32 cellular contexts compared by ENCODE assay signal in the genomic region with DNA sequence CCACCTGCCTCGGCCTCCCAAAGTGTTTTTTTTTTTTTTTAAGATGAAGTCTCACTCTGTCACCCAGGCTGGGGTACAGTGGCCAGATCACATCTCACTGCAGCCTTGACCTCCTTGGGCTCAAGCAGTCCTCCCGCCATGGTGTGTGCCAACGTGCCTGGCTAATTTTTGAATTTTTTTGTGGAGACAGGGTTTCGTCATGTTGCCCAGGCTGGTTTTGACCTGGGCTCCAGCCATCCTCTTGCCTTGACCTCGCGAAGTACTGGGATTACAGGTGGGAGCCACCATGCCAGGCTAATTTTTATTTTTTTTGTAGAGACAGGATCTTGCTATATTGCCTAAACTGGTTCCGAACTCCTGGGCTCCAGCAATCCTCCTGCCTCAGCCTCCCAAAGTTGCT. TPM values are rescaled to one million over a fixed set of nuclear protein-coding genes. Genes with fewer than 3 reads are reported as not detected.
"Had no signal": no experiment of that assay in that cellular context is flagged by ENCODE, and none has a peak within 500 bp of the region (broad histone marks: within the 10 kb centered on the region; RNA-seq: fewer than 3 reads in every experiment).

No MANE protein-coding gene starts in this region.

- H3K9me3 ChIP-seq: ovary, psoas muscle, spleen, stomach, thoracic aorta, thyroid gland, tibial nerve, upper lobe of left lung, vagina had no signal

- H3K9ac ChIP-seq: parathyroid adenoma had no signal

- H3K36me3 Mint-ChIP-seq: natural killer cell treated with Interleukin-12 subunit alpha and Interleukin-12 subunit beta and Interleukin-15 and Interleukin-18, amount 100 ng/mL, for 72 hours; stimulated activated memory B cell treated with anti-CD40 and anti-IgM and Interleukin-4, amounts not matched to agents 10 μg/mL and 1 μg/mL and 100 μg/mL, for 72 hours had no signal

- ATAC-seq: naive thymus-derived CD4-positive, alpha-beta T cell; natural killer cell treated with Interleukin-12 subunit alpha and Interleukin-12 subunit beta and Interleukin-15 and Interleukin-18, amount 100 ng/mL, for 72 hours; psoas muscle; right cardiac atrium; sciatic nerve; stimulated activated memory B cell treated with anti-CD40 and anti-IgM and Interleukin-4, amounts not matched to agents 10 μg/mL and 1 μg/mL and 100 μg/mL, for 72 hours had no signal

- H3K4me2 ChIP-seq: smooth muscle cell had no signal

- H3K27ac ChIP-seq: ovary, parathyroid adenoma, psoas muscle, skin epidermis, spleen, stomach, thoracic aorta, thyroid gland, tibial nerve, upper lobe of left lung, vagina had no signal

- DNase-seq: naive thymus-derived CD4-positive, alpha-beta T cell; nephron progenitor cell; occipital lobe; ovary; posterior cingulate gyrus; psoas muscle; right cardiac atrium; spleen; stimulated activated CD4-positive, alpha-beta T cell treated with anti-CD3 and anti-CD28 coated beads, Interleukin-12 subunit alpha, Interleukin-12 subunit beta, amount 100 ng/mL, for 4 hours; stimulated activated CD4-positive, alpha-beta T cell treated with anti-CD3 and anti-CD28 coated beads, Interleukin-1b, Interleukin-23, amount 100 ng/mL, for 48 hours; stimulated activated CD4-positive, alpha-beta T cell treated with anti-CD3 and anti-CD28 coated beads, Interleukin-4, amount 100 ng/mL, for 1 hour; stimulated activated CD4-positive, alpha-beta T cell treated with anti-CD3 and anti-CD28 coated beads, Interleukin-4, amount 100 ng/mL, for 4 hours; stimulated activated CD8-positive, alpha-beta memory T cell treated with anti-CD3 and anti-CD28 coated beads, Interleukin-4, amount 100 ng/mL, for 48 hours; stimulated activated naive CD4-positive, alpha-beta T cell treated with Interleukin-2 at 50 U/mL for 16 hours; stomach; thyroid gland; trophoblast cell; upper lobe of left lung had no signal

- H3K27me3 ChIP-seq: ovary, thyroid gland, upper lobe of left lung, vagina had no signal

- H3K4me1 ChIP-seq: parathyroid adenoma, spleen, thyroid gland, tibial nerve, upper lobe of left lung, vagina had no signal

- H3K27ac Mint-ChIP-seq: naive thymus-derived CD4-positive, alpha-beta T cell; natural killer cell treated with Interleukin-12 subunit alpha and Interleukin-12 subunit beta and Interleukin-15 and Interleukin-18, amount 100 ng/mL, for 72 hours; nephron progenitor cell; progenitor cell of endocrine pancreas; stimulated activated memory B cell treated with anti-CD40 and anti-IgM and Interleukin-4, amounts not matched to agents 10 μg/mL and 1 μg/mL and 100 μg/mL, for 72 hours; stimulated activated naive CD8-positive, alpha-beta T cell treated with anti-CD3 and anti-CD28 coated beads, Interleukin-15, Interleukin-2, amounts not matched to agents 100 ng/mL and 50 ng/mL, for 24 hours had no signal

- H3K79me2 ChIP-seq: parathyroid adenoma had no signal

- H3K9me3 Mint-ChIP-seq: natural killer cell treated with Interleukin-12 subunit alpha and Interleukin-12 subunit beta and Interleukin-15 and Interleukin-18, amount 100 ng/mL, for 72 hours; nephron progenitor cell; stimulated activated memory B cell treated with anti-CD40 and anti-IgM and Interleukin-4, amounts not matched to agents 10 μg/mL and 1 μg/mL and 100 μg/mL, for 72 hours; stimulated activated naive CD8-positive, alpha-beta T cell treated with anti-CD3 and anti-CD28 coated beads, Interleukin-15, Interleukin-2, amounts not matched to agents 100 ng/mL and 50 ng/mL, for 24 hours had no signal

- H3K4me3 ChIP-seq: ovary, psoas muscle, skin epidermis, smooth muscle cell, spleen, stomach, thoracic aorta, thyroid gland, tibial nerve, upper lobe of left lung, vagina had no signal

- H2AFZ ChIP-seq: parathyroid adenoma had no signal

- H3K36me3 ChIP-seq: ovary, spleen, stomach, thoracic aorta, thyroid gland, tibial nerve, upper lobe of left lung, vagina had no signal

- FAIRE-seq: urothelium cell line had no signal

- H3K4me3 Mint-ChIP-seq: naive thymus-derived CD4-positive, alpha-beta T cell; natural killer cell treated with Interleukin-12 subunit alpha and Interleukin-12 subunit beta and Interleukin-15 and Interleukin-18, amount 100 ng/mL, for 72 hours; nephron progenitor cell; neural crest cell; stimulated activated memory B cell treated with anti-CD40 and anti-IgM and Interleukin-4, amounts not matched to agents 10 μg/mL and 1 μg/mL and 100 μg/mL, for 72 hours; stimulated activated naive CD8-positive, alpha-beta T cell treated with anti-CD3 and anti-CD28 coated beads, Interleukin-15, Interleukin-2, amounts not matched to agents 100 ng/mL and 50 ng/mL, for 24 hours had no signal

- H3K4me1 Mint-ChIP-seq: nephron progenitor cell; neural crest cell; stimulated activated memory B cell treated with anti-CD40 and anti-IgM and Interleukin-4, amounts not matched to agents 10 μg/mL and 1 μg/mL and 100 μg/mL, for 72 hours had no signal

RNA-seq across cellular contexts. Expression of a gene that starts 9.0 kb away (rescaled TPM):
- total RNA-seq: naive thymus-derived CD4-positive, alpha-beta T cell; occipital lobe; smooth muscle cell; temporal lobe had no signal
- polyA plus RNA-seq: naive thymus-derived CD4-positive, alpha-beta T cell; smooth muscle cell had no signal

RNA-seq across cellular contexts. Expression of a gene that starts 34.3 kb away (rescaled TPM):
- polyA plus RNA-seq: naive thymus-derived CD4-positive, alpha-beta T cell had no signal
